In genomic region chr12:132282950-132283771, GRCh38 we compare ENCODE assay signal across 15 cellular contexts. TPM values are rescaled to one million over a fixed set of nuclear protein-coding genes. Genes with fewer than 3 reads are reported as not detected.
DNase-seq lines count a peak whose midpoint lies in the region; ATAC-seq and TF ChIP-seq lines count a peak whose summit lies in the region.
"Had no signal": no experiment of that assay in that cellular context is flagged by ENCODE, and none has a peak within 500 bp of the region (broad histone marks: within the 10 kb centered on the region; RNA-seq: fewer than 3 reads in every experiment).

No MANE protein-coding gene starts in this region.

- H3K79me2 ChIP-seq in PC-3 (ENCODE audit: low read length) = no peaks in the 10 kb centered on the region

- H3K4me2 ChIP-seq in BLaER1 treated with 17β-estradiol and CSF1 and Interleukin-3, amounts not matched to agents 10 nM and 100 nM = peak overlapping the region; percentile 69 to 98 (median 89)
- H3K4me2 ChIP-seq in PC-3 (ENCODE audit: low read length) = peak overlapping the region; percentile 72

- no peak for ATAC-seq in PC-3
- ATAC-seq in HG02885 (IDR thresholded peaks at IDR 0.05; ENCODE audit: poor library complexity, unreplicated experiment) = no peak

- no peaks in the 10 kb centered on the region for H3K36me3 ChIP-seq in BLaER1 treated with 17β-estradiol and CSF1 and Interleukin-3, amounts not matched to agents 10 nM and 100 nM
- H3K36me3 ChIP-seq in PC-3 (ENCODE audit: low read depth, low read length) (no peaks in the 10 kb centered on the region), iPS-18a (ENCODE audit: control insufficient read depth, low read depth, low read length) (no peaks in the 10 kb centered on the region)
- H3K36me3 ChIP-seq: esophagus squamous epithelium had no signal

- H3K9me3 ChIP-seq in BLaER1 treated with 17β-estradiol and CSF1 and Interleukin-3, amounts not matched to agents 10 nM and 100 nM (replicated peaks in 1 of 11) = no peaks in the 10 kb centered on the region
- H3K9me3 ChIP-seq in PC-3 (ENCODE audit: low read length) (no peaks in the 10 kb centered on the region), iPS-18a (ENCODE audit: control insufficient read depth, low read depth, low read length) (no peaks in the 10 kb centered on the region)
- H3K9me3 ChIP-seq: esophagus squamous epithelium, testis had no signal

- peak overlapping the region in 5 of 10 experiments; percentile 11 to 45 (median 30); a peak in 9 of 20 replicates for H3K4me3 ChIP-seq in BLaER1 treated with 17β-estradiol and CSF1 and Interleukin-3, amounts not matched to agents 10 nM and 100 nM
- no peak overlapping the region for H3K4me3 ChIP-seq in PC-3 (ENCODE audit: low read length)
- H3K4me3 ChIP-seq in iPS-18a (ENCODE audit: low read length) = peak overlapping the region; percentile 31
- H3K4me3 ChIP-seq: esophagus squamous epithelium, testis had no signal

- H4K20me1 ChIP-seq in BLaER1 treated with 17β-estradiol and CSF1 and Interleukin-3, amounts not matched to agents 10 nM and 100 nM = peaks cover 0 to 15% (median 0%) of the 10 kb centered on the region in 11 experiments; a peak in 2 of 22 replicates
- no peaks in the 10 kb centered on the region for H4K20me1 ChIP-seq in PC-3 (ENCODE audit: low read length)

- peaks cover 20 to 79% (median 63%) of the 10 kb centered on the region in 10 experiments for H3K4me1 ChIP-seq in BLaER1 treated with 17β-estradiol and CSF1 and Interleukin-3, amounts not matched to agents 10 nM and 100 nM
- peaks cover 46% of the 10 kb centered on the region for H3K4me1 ChIP-seq in PC-3 (ENCODE audit: insufficient read depth, low read length)
- peaks cover 20% of the 10 kb centered on the region for H3K4me1 ChIP-seq in iPS-18a (ENCODE audit: control insufficient read depth, low read depth, low read length)

- H3K27ac ChIP-seq in BLaER1 treated with 17β-estradiol and CSF1 and Interleukin-3, amounts not matched to agents 10 nM and 100 nM = peak overlapping the region in 9 of 11 experiments; percentile 16 to 67 (median 34); a peak in 14 of 22 replicates
- H3K27ac ChIP-seq in PC-3 (ENCODE audit: low read length) = peak overlapping the region; percentile 19; the same call in 1 of the 2 replicates
- no peak overlapping the region for H3K27ac ChIP-seq in iPS-18a (ENCODE audit: low read length)
- H3K27ac ChIP-seq: esophagus squamous epithelium, testis had no signal

- no peaks in the 10 kb centered on the region for H3K9me2 ChIP-seq in PC-3 (replicated peaks; ENCODE audit: low read length)

- CTCF ChIA-PET in PC-3 (lab: Charles Lee) = no interaction called here

- no peaks in the 10 kb centered on the region for H3F3A ChIP-seq in PC-3 (ENCODE audit: low read length, unreplicated experiment)

- POLR2A ChIA-PET in PC-3 (lab: Charles Lee; ENCODE audit: unreplicated experiment) = no interaction called here

- DNase-seq in COR-L47 (lab: John Stamatoyannopoulos, UW) (peak; percentile 23), PC-3 (peak; percentile 51), HFFc6 (no peak), endothelial cell (ENCODE audit: low spot score) (no peak)
- DNase-seq in activated CD4-positive, alpha-beta T cell treated with anti-CD3 and anti-CD28 coated beads, Interleukin-2, amount 50 U/mL, for 48 hours = no peak
- DNase-seq: activated CD4-positive, alpha-beta T cell treated with anti-CD3 and anti-CD28 coated beads, Interleukin-2, amount 10 ng/mL, durations not matched to agents 24 days and 14 days; activated naive CD8-positive, alpha-beta T cell treated with anti-CD3 and anti-CD28 coated beads for 36 hours; esophagus squamous epithelium; NCI-H1436; NK-92 treated with Interleukin-12 subunit alpha and Interleukin-12 subunit beta, amount 100 ng/mL, for 24 hours; testis had no signal

- H3K36me3 Mint-ChIP-seq in HFFc6 (ENCODE audit: low read depth) (no peaks in the 10 kb centered on the region), endothelial cell (ENCODE audit: low read depth, unreplicated experiment) (no peaks in the 10 kb centered on the region)
- H3K36me3 Mint-ChIP-seq: activated naive CD8-positive, alpha-beta T cell treated with anti-CD3 and anti-CD28 coated beads for 36 hours had no signal

- TF ChIP-seq CTCF in PC-3 (conservative IDR thresholded peaks at IDR 0.05; ENCODE audit: low read depth, low read length) (no peak), HFFc6 (IDR thresholded peaks at IDR 0.05) (no peak), endothelial cell (IDR thresholded peaks at IDR 0.05; ENCODE audit: unreplicated experiment) (no peak)

- BruUV-seq in PC-3 (replicated peaks; lab: Mats Ljungman, UMichigan) = no TSS peak

- H3K4me1 Mint-ChIP-seq in HFFc6 (ENCODE audit: low read depth) = no peaks in the 10 kb centered on the region
- H3K4me1 Mint-ChIP-seq in endothelial cell (ENCODE audit: unreplicated experiment) = peaks cover 5% of the 10 kb centered on the region
- H3K4me1 Mint-ChIP-seq: activated CD4-positive, alpha-beta T cell treated with anti-CD3 and anti-CD28 coated beads, Interleukin-2, amount 10 ng/mL, durations not matched to agents 24 days and 14 days; activated naive CD8-positive, alpha-beta T cell treated with anti-CD3 and anti-CD28 coated beads for 36 hours had no signal

- no peak overlapping the region for H2AFZ ChIP-seq in PC-3 (ENCODE audit: low read length)

- H3K9ac ChIP-seq in BLaER1 treated with 17β-estradiol and CSF1 and Interleukin-3, amounts not matched to agents 10 nM and 100 nM = peak overlapping the region in 10 of 11 experiments; percentile 1 to 68 (median 44); a peak in 14 of 22 replicates
- peak overlapping the region; percentile 19; the same call in 1 of the 2 replicates for H3K9ac ChIP-seq in PC-3 (ENCODE audit: low read length)
- H3K9ac ChIP-seq in iPS-18a (ENCODE audit: low read length) = no peak overlapping the region

- H3K27me3 ChIP-seq in BLaER1 treated with 17β-estradiol and CSF1 and Interleukin-3, amounts not matched to agents 10 nM and 100 nM = peaks cover 30 to 40% (median 36%) of the 10 kb centered on the region in 11 experiments
- H3K27me3 ChIP-seq in PC-3 (ENCODE audit: low read length) = no peaks in the 10 kb centered on the region
- H3K27me3 ChIP-seq in iPS-18a (ENCODE audit: control insufficient read depth, insufficient read depth, low read length) = peaks cover 37% of the 10 kb centered on the region
- H3K27me3 ChIP-seq: testis had no signal

- H3K27me3 Mint-ChIP-seq in HFFc6 (ENCODE audit: insufficient read depth) (peaks cover 13% of the 10 kb centered on the region), endothelial cell (ENCODE audit: unreplicated experiment) (peaks cover 18% of the 10 kb centered on the region)

- H3K9me3 Mint-ChIP-seq in HFFc6 = no peaks in the 10 kb centered on the region; the same call in 1 of the 2 replicates
- H3K9me3 Mint-ChIP-seq in endothelial cell (ENCODE audit: unreplicated experiment) = no peaks in the 10 kb centered on the region
- H3K9me3 Mint-ChIP-seq: activated CD4-positive, alpha-beta T cell treated with anti-CD3 and anti-CD28 coated beads, Interleukin-2, amount 10 ng/mL, durations not matched to agents 24 days and 14 days; activated naive CD8-positive, alpha-beta T cell treated with anti-CD3 and anti-CD28 coated beads for 36 hours had no signal

- H3K27ac Mint-ChIP-seq in HFFc6 = no peak overlapping the region
- no peak overlapping the region for H3K27ac Mint-ChIP-seq in endothelial cell (ENCODE audit: unreplicated experiment)
- H3K27ac Mint-ChIP-seq: activated CD4-positive, alpha-beta T cell treated with anti-CD3 and anti-CD28 coated beads, Interleukin-2, amount 10 ng/mL, durations not matched to agents 24 days and 14 days; activated naive CD8-positive, alpha-beta T cell treated with anti-CD3 and anti-CD28 coated beads for 36 hours had no signal

- H3K4me3 Mint-ChIP-seq in HFFc6 (no peak overlapping the region), endothelial cell (ENCODE audit: unreplicated experiment) (no peak overlapping the region)
- H3K4me3 Mint-ChIP-seq: activated CD4-positive, alpha-beta T cell treated with anti-CD3 and anti-CD28 coated beads, Interleukin-2, amount 10 ng/mL, durations not matched to agents 24 days and 14 days; activated naive CD8-positive, alpha-beta T cell treated with anti-CD3 and anti-CD28 coated beads for 36 hours had no signal

- intact Hi-C loops in PC-3 (cut with micrococcal nuclease) = loop anchor here (10.0 kb wide), 1 partner anchor 112 kb away; no protein-coding TSS in a partner anchor

RNA-seq across cellular contexts. Expression of gene GALNT9, which starts 46.2 kb away (rescaled TPM):
- total RNA-seq in PC-3 (2014; rRNA removed) = 0.44 TPM in 1 of 2 replicates, not detected in the other
- total RNA-seq in HFFc6 (2021; fragmentation: NEBNext Ultra II Directional; extraction: Animal tissue kit (Norgen Biotek cat#: 25700)) = not detected
- total RNA-seq in endothelial cell (ENCODE audit: unreplicated experiment) = not detected
- total RNA-seq: activated CD4-positive, alpha-beta T cell treated with anti-CD3 and anti-CD28 coated beads, Interleukin-2, amount 10 ng/mL, durations not matched to agents 24 days and 14 days; activated naive CD8-positive, alpha-beta T cell treated with anti-CD3 and anti-CD28 coated beads for 36 hours; esophagus squamous epithelium; HT1080 had no signal

Comparison
In these comparisons a context has a peak if more than half of its experiments do, and no peak if none do; other contexts are left out.
1. DNase-seq: peak in COR-L47 (single experiment) and PC-3 (single experiment); none in HFFc6 (single experiment), endothelial cell (single experiment) and activated CD4-positive, alpha-beta T cell treated with anti-CD3 and anti-CD28 coated beads, Interleukin-2, amount 50 U/mL, for 48 hours (0 of 2).